In the genomic region with DNA sequence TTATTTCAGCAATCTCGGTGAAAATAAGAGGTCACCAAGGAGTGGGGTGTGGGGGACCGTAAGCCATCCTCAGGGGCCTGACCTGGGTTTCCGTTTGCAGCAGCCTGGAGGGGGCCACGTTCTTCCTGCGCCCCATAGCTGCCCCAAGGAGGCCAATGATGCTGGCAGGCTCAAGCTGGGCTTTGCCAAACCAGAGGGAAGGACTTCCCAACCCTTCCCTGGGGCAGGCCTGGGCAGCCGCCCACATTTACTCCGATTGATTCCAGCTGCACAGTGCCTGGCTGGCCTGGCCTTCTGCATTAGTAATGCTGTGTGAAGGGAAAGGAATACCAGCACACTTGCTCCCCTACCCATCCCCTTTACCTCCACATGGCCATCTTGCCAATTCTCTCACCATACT, we compare ENCODE assay signal across 14 cellular contexts.
DNase-seq lines count a peak whose midpoint lies in the region; ATAC-seq, FAIRE-seq and TF ChIP-seq lines count a peak whose summit lies in the region.
"Had no signal": no experiment of that assay in that cellular context is flagged by ENCODE, and none has a peak within 500 bp of the region (broad histone marks: within the 10 kb centered on the region; RNA-seq: fewer than 3 reads in every experiment).

No MANE protein-coding gene starts in this region.

- H3K27me3 ChIP-seq in lower lobe of right lung (ENCODE audit: low read depth), result no peaks in the 10 kb centered on the region
- no peaks in the 10 kb centered on the region for H3K27me3 ChIP-seq in stomach
- H3K27me3 ChIP-seq: BLaER1, foreskin keratinocyte had no signal

- FAIRE-seq in HTR-8/SVneo (lab: Jason Lieb, UNC), result no peak

- TF ChIP-seq CTCF in lower lobe of right lung (IDR thresholded peaks at IDR 0.05) (no peak), stomach (IDR thresholded peaks at IDR 0.05) (no peak)

- no peaks in the 10 kb centered on the region for H3K36me3 ChIP-seq in lower lobe of right lung
- no peaks in the 10 kb centered on the region for H3K36me3 ChIP-seq in stomach
- H3K36me3 ChIP-seq: BLaER1 had no signal

- WGBS in stomach, 5 donors, result 72 to 87% (median 80%) methylated on average over 7 of the region's 7 CpGs

- TF ChIP-seq POLR2A in stomach (IDR thresholded peaks at IDR 0.05), result no peak

- intact Hi-C loops in lower lobe of right lung (cut with DNase I), result no loop called here
- intact Hi-C loops in stomach (cut with DNase I; ENCODE audit: low total_unique reads), result no loop called here

- DNase-seq in H4 (ENCODE audit: low spot score) (peak; percentile 39), lower lobe of right lung (peak; percentile 42), stomach (no peak), HTR-8/SVneo (ENCODE audit: insufficient read length, low spot score) (no peak)
- no peak for DNase-seq in activated naive CD4-positive, alpha-beta T cell treated with Interleukin-2 at 50 U/mL for 16 hours
- no peak for DNase-seq in activated naive CD4-positive, alpha-beta T cell treated with anti-CD3 and anti-CD28 coated beads, Interleukin-2, amount 50 U/mL, for 72 hours (ENCODE audit: low spot score in 2 of 2)
- DNase-seq: activated naive CD4-positive, alpha-beta T cell treated with anti-CD3 and anti-CD28 coated beads for 36 hours; DND-41; NCI-H524 treated with DMSO at 0.1 percent for 48 hours had no signal

- no peak overlapping the region for H3K27ac Mint-ChIP-seq in activated naive CD4-positive, alpha-beta T cell treated with anti-CD3 and anti-CD28 coated beads, Interleukin-2, amount 50 U/mL, for 72 hours
- H3K27ac Mint-ChIP-seq: activated naive CD4-positive, alpha-beta T cell treated with anti-CD3 and anti-CD28 coated beads for 36 hours had no signal

- peak; percentile 41 for ATAC-seq in esophagus mucosa
- peak; percentile 50 to 52 for ATAC-seq in lower lobe of right lung
- no peak for ATAC-seq in activated naive CD4-positive, alpha-beta T cell treated with anti-CD3 and anti-CD28 coated beads, Interleukin-2, amount 50 U/mL, for 72 hours
- ATAC-seq in HG03095 (IDR thresholded peaks at IDR 0.05; ENCODE audit: unreplicated experiment), result no peak
- ATAC-seq: foreskin keratinocyte, HCT116 had no signal

- no peaks in the 10 kb centered on the region for H3K9me3 ChIP-seq in lower lobe of right lung
- no peaks in the 10 kb centered on the region for H3K9me3 ChIP-seq in stomach
- H3K9me3 ChIP-seq: BLaER1 had no signal

- TF ChIP-seq EP300 in stomach (IDR thresholded peaks at IDR 0.05), result no peak

- H3K9me3 Mint-ChIP-seq in activated naive CD4-positive, alpha-beta T cell treated with anti-CD3 and anti-CD28 coated beads, Interleukin-2, amount 50 U/mL, for 72 hours, result peaks cover 0 to 5% of the 10 kb centered on the region in 2 donors
- H3K9me3 Mint-ChIP-seq: activated naive CD4-positive, alpha-beta T cell treated with anti-CD3 and anti-CD28 coated beads for 36 hours had no signal

- no peaks in the 10 kb centered on the region for H3K36me3 Mint-ChIP-seq in activated naive CD4-positive, alpha-beta T cell treated with anti-CD3 and anti-CD28 coated beads, Interleukin-2, amount 50 U/mL, for 72 hours

- H3K4me3 ChIP-seq in lower lobe of right lung (no peak overlapping the region), stomach (no peak overlapping the region)
- H3K4me3 ChIP-seq: BLaER1 had no signal

- peaks cover 19% of the 10 kb centered on the region for H3K4me1 ChIP-seq in lower lobe of right lung
- H3K4me1 ChIP-seq in stomach, result peaks cover 0 to 26% (median 3%) of the 10 kb centered on the region in 4 donors
- H3K4me1 ChIP-seq: BLaER1, foreskin keratinocyte had no signal

- H3K27ac ChIP-seq in lower lobe of right lung (peak overlapping the region; percentile 61), stomach (peak overlapping the region in 4 of 5 donors; percentile 38 to 72 (median 65))
- H3K27ac ChIP-seq: BLaER1, foreskin keratinocyte had no signal

Comparison
In these comparisons a context has a peak if more than half of its experiments do, and no peak if none do; other contexts are left out.
1. DNase-seq: peak in H4 (single experiment) and lower lobe of right lung (single experiment); none in stomach (single experiment), HTR-8/SVneo (single experiment), activated naive CD4-positive, alpha-beta T cell treated with Interleukin-2 at 50 U/mL for 16 hours (single experiment) and activated naive CD4-positive, alpha-beta T cell treated with anti-CD3 and anti-CD28 coated beads, Interleukin-2, amount 50 U/mL, for 72 hours (0 of 2).
2. ATAC-seq: peak in esophagus mucosa (single experiment) and lower lobe of right lung (2 of 2); none in activated naive CD4-positive, alpha-beta T cell treated with anti-CD3 and anti-CD28 coated beads, Interleukin-2, amount 50 U/mL, for 72 hours (0 of 2) and HG03095 (single experiment).